ENCODE assay signal across 19 cellular contexts in the genomic region with DNA sequence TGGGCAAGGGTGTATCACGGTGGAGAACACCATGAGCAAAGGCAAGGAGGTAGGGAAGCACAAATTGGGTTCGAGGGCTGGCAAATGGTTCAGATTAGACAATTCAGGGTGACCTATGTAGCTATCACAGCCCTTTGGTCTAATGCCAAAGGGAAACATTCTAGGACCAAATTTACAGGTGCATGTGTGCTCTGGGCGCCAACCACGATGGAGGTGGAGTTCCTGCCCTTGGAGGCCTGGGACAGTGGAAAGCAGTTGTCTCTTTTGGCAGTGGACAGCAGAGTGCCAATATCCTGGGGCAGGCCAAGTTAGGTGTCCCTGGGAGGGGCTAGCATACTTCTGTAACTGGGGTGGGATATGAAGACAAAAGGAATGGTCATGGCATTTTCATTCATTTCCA. TPM values are rescaled to one million over a fixed set of nuclear protein-coding genes. Genes with fewer than 3 reads are reported as not detected.
"Had no signal": no experiment of that assay in that cellular context is flagged by ENCODE, and none has a peak within 500 bp of the region (broad histone marks: within the 10 kb centered on the region; RNA-seq: fewer than 3 reads in every experiment).

No MANE protein-coding gene starts in this region.

- H3K36me3 ChIP-seq: heart left ventricle, sigmoid colon had no signal

- H3K27ac Mint-ChIP-seq: endodermal cell, naive B cell, nephron had no signal

- H3K27ac ChIP-seq: heart left ventricle, sigmoid colon, skin epidermis had no signal

- H3K4me1 ChIP-seq: heart left ventricle, sigmoid colon had no signal

- DNase-seq: dermis blood vessel endothelial cell; effector CD4-positive, alpha-beta T cell; hippocampal formation; mesendoderm; naive B cell; occipital lobe; sigmoid colon; stimulated activated CD4-positive, alpha-beta T cell treated with anti-CD3 and anti-CD28 coated beads, Interleukin-2, amount 100 ng/mL, for 48 hours; stimulated activated naive CD4-positive, alpha-beta T cell treated with Interleukin-2 at 50 U/mL for 16 hours had no signal

- H3K4me3 Mint-ChIP-seq: endodermal cell, naive B cell, nephron had no signal

- H3K36me3 Mint-ChIP-seq: naive B cell had no signal

- H3K4me3 ChIP-seq: heart left ventricle, sigmoid colon, skin epidermis had no signal

- FAIRE-seq: frontal cortex, urothelium cell line had no signal

- H3K27me3 ChIP-seq: heart left ventricle, sigmoid colon had no signal

- H3K4me1 Mint-ChIP-seq: naive B cell, nephron had no signal

RNA-seq across cellular contexts. Expression of gene IGFN1, which starts 40.1 kb away (rescaled TPM):
- total RNA-seq: endodermal cell, glomerular endothelial cell, lung microvascular endothelial cell, occipital lobe, pulmonary artery endothelial cell had no signal

RNA-seq across cellular contexts. Expression of gene PKP1, which starts 52.6 kb away (rescaled TPM):
- total RNA-seq: liver, lung microvascular endothelial cell had no signal
